ENCODE assay signal across 7 cellular contexts in genomic region chr2:118882693-118883336, GRCh38. TPM values are rescaled to one million over a fixed set of nuclear protein-coding genes. Genes with fewer than 3 reads are reported as not detected.
DNase-seq lines count a peak whose midpoint lies in the region; ATAC-seq, FAIRE-seq and TF ChIP-seq lines count a peak whose summit lies in the region.

No MANE protein-coding gene starts in this region.

- ATAC-seq in HG02798 (IDR thresholded peaks at IDR 0.05; ENCODE audit: poor library complexity, unreplicated experiment): peak; percentile 83

- DNase-seq in GM12891 (ENCODE audit: insufficient read length, low spot score) (peak; percentile 43), NCI-H1694 (lab: John Stamatoyannopoulos, UW) (peak; percentile 63), T-helper 9 cell (peak; percentile 42), astrocyte of the spinal cord (ENCODE audit: low read depth, low spot score) (peak; percentile 21), iPS-NIHi11 (ENCODE audit: low spot score) (peak; percentile 74)
- peak; percentile 45 to 57 (median 55) for DNase-seq in stimulated activated CD4-positive, alpha-beta T cell treated with anti-CD3 and anti-CD28 coated beads, Interleukin-12 subunit alpha, Interleukin-12 subunit beta, amount 100 ng/mL, for 48 hours (ENCODE audit: low read depth in 2 of 3, low spot score in 1 of 3)

- no peak for TF ChIP-seq POLR2A in GM12891 (IDR thresholded peaks at IDR 0.05; ENCODE audit: low read depth, low read length)

- no peak overlapping the region for H3K4me3 ChIP-seq in astrocyte of the spinal cord (ENCODE audit: low read depth, low read length)

- peak; percentile 86 for FAIRE-seq in GM12891 (lab: Jason Lieb, UNC)

- in situ Hi-C loops in astrocyte of the spinal cord (cut with HindIII; ENCODE audit: low sequenced_read_pairs): no loop called here

- TF ChIP-seq CTCF in astrocyte of the spinal cord (IDR thresholded peaks at IDR 0.05; ENCODE audit: low read depth, low read length): peak; percentile 94

TF ChIP-seq in GM12891, 5 proteins besides CTCF, POLR2A, EP300 and RAD21:
- TF ChIP-seq SPI1 (IDR thresholded peaks at IDR 0.05; ENCODE audit: low read depth, low read length): no peak
- TF ChIP-seq POLR2AphosphoS5 (IDR thresholded peaks at IDR 0.05; ENCODE audit: low read depth, low read length): no peak
- TF ChIP-seq TAF1 (IDR thresholded peaks at IDR 0.05; ENCODE audit: low read depth, low read length): no peak
- TF ChIP-seq PAX5 (IDR thresholded peaks at IDR 0.05; ENCODE audit: insufficient read depth, low read length, severe bottlenecking): no peak
- TF ChIP-seq POU2F2 (IDR thresholded peaks at IDR 0.05; ENCODE audit: low read depth, low read length): no peak
TF ChIP-seq in GM12891: peak in this region for 0.

RNA-seq across cellular contexts. Expression of gene EN1, which starts 35.4 kb away (rescaled TPM):
- not detected for polyA plus RNA-seq in GM12891 (2012; ENCODE audit: low read depth, missing spikeins)

RNA-seq across cellular contexts. Expression of gene MARCO, which starts 59.2 kb away (rescaled TPM):
- not detected for polyA plus RNA-seq in GM12891 (2012; ENCODE audit: low read depth, missing spikeins)

Comparison
In these comparisons a context has a peak if more than half of its experiments do, and no peak if none do; other contexts are left out.
1. DNase-seq: peak in every context shown above with its lines; median percentile 74 in iPS-NIHi11; 63 in NCI-H1694; 55 in stimulated activated CD4-positive, alpha-beta T cell treated with anti-CD3 and anti-CD28 coated beads, Interleukin-12 subunit alpha, Interleukin-12 subunit beta, amount 100 ng/mL, for 48 hours; 43 in GM12891; 42 in T-helper 9 cell; 21 in astrocyte of the spinal cord.